Comparison of ENCODE assay signal across 10 cellular contexts in the genomic region with DNA sequence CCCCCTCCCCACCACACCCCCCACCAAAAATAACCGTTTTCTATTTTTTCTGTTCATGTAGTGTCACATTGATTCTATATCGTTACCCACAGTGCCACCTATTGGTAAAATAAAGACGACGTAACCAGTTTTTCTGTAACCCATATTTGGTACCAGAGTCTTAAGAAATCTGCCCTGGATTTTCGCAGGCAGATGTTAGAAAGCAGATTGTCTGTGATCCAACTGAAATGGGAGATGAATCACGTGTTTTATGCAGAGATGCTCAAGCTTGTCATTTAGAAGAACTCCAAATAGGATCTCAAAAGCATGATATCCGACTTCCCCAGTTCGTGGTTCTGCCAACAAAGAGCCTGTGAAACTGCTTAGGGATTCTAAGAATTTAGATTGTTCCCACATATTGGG.
A peak's percentile ranks its signal among the peaks of the same experiment; 100 is the strongest.
DNase-seq lines count a peak whose midpoint lies in the region; ATAC-seq and TF ChIP-seq lines count a peak whose summit lies in the region.
"Had no signal": no experiment of that assay in that cellular context is flagged by ENCODE, and none has a peak within 500 bp of the region (broad histone marks: within the 10 kb centered on the region; RNA-seq: fewer than 3 reads in every experiment).

No MANE protein-coding gene starts in this region.

- ATAC-seq in right lobe of liver (peak; percentile 65 to 80 (median 73)), esophagus mucosa (no peak)
- ATAC-seq: activated T-cell treated with anti-CD3 and anti-CD28 coated beads, Interleukin-2, amount 50 U/mL, for 72 hours had no signal

- no peaks in the 10 kb centered on the region for H3K4me1 ChIP-seq in right lobe of liver
- H3K4me1 ChIP-seq: BLaER1 treated with 17β-estradiol and CSF1 and Interleukin-3, amounts not matched to agents 10 nM and 100 nM had no signal

- no peak overlapping the region for H3K27ac ChIP-seq in right lobe of liver
- H3K27ac ChIP-seq: BLaER1 treated with 17β-estradiol and CSF1 and Interleukin-3, amounts not matched to agents 10 nM and 100 nM had no signal

- peaks cover 11% of the 10 kb centered on the region; the same call in 1 of the 2 replicates for H3K4me1 Mint-ChIP-seq in HFFc6 (ENCODE audit: low read depth)

- TF ChIP-seq CTCF in HFFc6 (IDR thresholded peaks at IDR 0.05) (peak; percentile 82), right lobe of liver (IDR thresholded peaks at IDR 0.05) (peak; percentile 47 to 51 (median 49))

- no peaks in the 10 kb centered on the region for H3K9me3 ChIP-seq in right lobe of liver
- H3K9me3 ChIP-seq: BLaER1 treated with 17β-estradiol and CSF1 and Interleukin-3, amounts not matched to agents 10 nM and 100 nM had no signal

- H3K27me3 Mint-ChIP-seq in HFFc6 (ENCODE audit: insufficient read depth), result peaks cover 4% of the 10 kb centered on the region; the same call in 1 of the 2 replicates

- no peak overlapping the region for H3K4me3 Mint-ChIP-seq in HFFc6
- H3K4me3 Mint-ChIP-seq: activated T-cell treated with anti-CD3 and anti-CD28 coated beads, Interleukin-2, amount 50 U/mL, for 72 hours had no signal

- H3K27ac Mint-ChIP-seq in HFFc6, result no peak overlapping the region
- H3K27ac Mint-ChIP-seq: activated T-cell treated with anti-CD3 and anti-CD28 coated beads, Interleukin-2, amount 50 U/mL, for 72 hours had no signal

- 13% methylated on average over 8 of the region's 8 CpGs for WGBS in right lobe of liver (ENCODE audit: insufficient coverage, low coverage, low lambda C conversion rate, missing lambda C conversion rate)

- no peaks in the 10 kb centered on the region for H3K36me3 ChIP-seq in right lobe of liver
- H3K36me3 ChIP-seq: BLaER1 treated with 17β-estradiol and CSF1 and Interleukin-3, amounts not matched to agents 10 nM and 100 nM had no signal

- H3K36me3 Mint-ChIP-seq in HFFc6 (ENCODE audit: low read depth), result no peaks in the 10 kb centered on the region

- intact Hi-C loops in right lobe of liver (cut with DNase I), result no loop called here

- H3K27me3 ChIP-seq in right lobe of liver, result no peaks in the 10 kb centered on the region
- H3K27me3 ChIP-seq: BLaER1 treated with 17β-estradiol and CSF1 and Interleukin-3, amounts not matched to agents 10 nM and 100 nM had no signal

- H3K9me3 Mint-ChIP-seq in HFFc6, result no peaks in the 10 kb centered on the region
- H3K9me3 Mint-ChIP-seq: activated T-cell treated with anti-CD3 and anti-CD28 coated beads, Interleukin-2, amount 50 U/mL, for 72 hours had no signal

- H3K4me3 ChIP-seq in right lobe of liver, result no peak overlapping the region
- H3K4me3 ChIP-seq: BLaER1 treated with 17β-estradiol and CSF1 and Interleukin-3, amounts not matched to agents 10 nM and 100 nM had no signal

- DNase-seq in NCI-H1105 treated with DMSO at 0.1 percent for 48 hours (lab: John Stamatoyannopoulos, UW), result peak; percentile 2
- no peak for DNase-seq in NCI-H1105 (lab: John Stamatoyannopoulos, UW)
- DNase-seq in HFFc6, result peak; percentile 53
- peak; percentile 50 for DNase-seq in NCI-H460 (ENCODE audit: extremely low read depth, low read depth)
- DNase-seq in dedifferentiated amniotic fluid mesenchymal stem cell (ENCODE audit: extremely low spot score), result peak; percentile 80
- no peak for DNase-seq in right lobe of liver
- no peak for DNase-seq in SW480 (ENCODE audit: low spot score)

- TF ChIP-seq POLR2A in right lobe of liver (IDR thresholded peaks at IDR 0.05), result no peak

Comparison
In these comparisons a context has a peak if more than half of its experiments do, and no peak if none do; other contexts are left out.
1. DNase-seq: peak in NCI-H1105 treated with DMSO at 0.1 percent for 48 hours (single experiment), HFFc6 (single experiment), NCI-H460 (single experiment) and dedifferentiated amniotic fluid mesenchymal stem cell (single experiment); none in NCI-H1105 (single experiment), right lobe of liver (0 of 3) and SW480 (single experiment).